Comparison of ENCODE assay signal across 1 cellular context in the genomic region with DNA sequence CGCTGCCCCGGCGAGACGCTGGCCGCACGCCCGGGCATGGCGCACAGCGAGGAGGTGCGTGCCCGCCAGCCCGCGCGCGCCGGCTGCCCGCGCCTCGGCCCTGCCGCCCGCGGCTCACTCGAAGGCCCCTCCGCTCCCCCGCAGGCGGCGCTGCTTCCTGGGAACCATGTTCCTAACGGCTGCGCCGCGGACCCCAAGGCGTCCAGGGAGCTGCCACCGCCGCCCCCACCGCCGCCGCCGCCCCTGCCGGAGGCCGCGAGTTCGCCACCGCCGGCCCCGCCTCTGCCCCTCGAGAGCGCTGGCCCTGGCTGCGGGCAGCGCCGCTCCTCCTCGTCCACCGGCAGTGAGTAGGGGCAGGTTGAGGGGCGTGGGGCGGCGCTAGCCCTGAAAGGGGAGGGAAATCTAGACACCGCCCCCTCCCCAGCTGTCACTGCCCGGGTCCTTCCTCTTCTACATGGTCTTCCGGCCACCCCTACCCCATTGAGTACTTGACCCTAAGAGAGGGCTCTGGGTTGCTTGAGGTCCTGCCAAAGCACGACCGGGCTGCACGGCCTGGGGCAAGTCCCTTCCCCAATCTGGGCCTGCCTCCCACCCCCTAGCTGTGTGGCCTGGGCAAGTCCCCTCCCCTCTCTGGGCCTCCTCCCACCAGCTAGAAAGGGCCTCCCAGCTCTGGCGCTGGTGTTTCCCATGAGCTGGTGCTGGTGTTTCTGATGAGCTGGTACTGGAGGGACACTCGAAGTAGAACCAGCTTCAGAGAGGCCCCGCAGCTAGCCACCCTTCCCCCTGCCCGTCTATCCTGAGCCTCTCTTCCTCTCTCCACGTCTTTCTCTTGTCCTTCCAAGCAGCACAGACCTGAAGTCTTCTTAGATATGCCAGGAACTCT.
TF ChIP-seq lines count a peak whose summit lies in the region.

No MANE protein-coding gene starts in this region.

TF ChIP-seq in HepG2, 621 proteins besides CTCF, POLR2A, EP300 and RAD21 (continued from another document and continues in another):
- TF ChIP-seq ZNF264 (CRISPR knock-in tag; IDR thresholded peaks at IDR 0.05), result 0 out of 2 replicates have a peak, but pooled peaks have one; percentile 47
- TF ChIP-seq ZBTB8A (CRISPR knock-in tag; IDR thresholded peaks at IDR 0.05; ENCODE audit: borderline replicate concordance, low read depth), result no peak
- TF ChIP-seq, protein P1, sequence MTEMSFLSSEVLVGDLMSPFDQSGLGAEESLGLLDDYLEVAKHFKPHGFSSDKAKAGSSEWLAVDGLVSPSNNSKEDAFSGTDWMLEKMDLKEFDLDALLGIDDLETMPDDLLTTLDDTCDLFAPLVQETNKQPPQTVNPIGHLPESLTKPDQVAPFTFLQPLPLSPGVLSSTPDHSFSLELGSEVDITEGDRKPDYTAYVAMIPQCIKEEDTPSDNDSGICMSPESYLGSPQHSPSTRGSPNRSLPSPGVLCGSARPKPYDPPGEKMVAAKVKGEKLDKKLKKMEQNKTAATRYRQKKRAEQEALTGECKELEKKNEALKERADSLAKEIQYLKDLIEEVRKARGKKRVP (CRISPR knock-in tag; IDR thresholded peaks at IDR 0.05), result no peak
- TF ChIP-seq ONECUT2 (CRISPR knock-in tag; IDR thresholded peaks at IDR 0.05), result no peak
- TF ChIP-seq, protein P2, sequence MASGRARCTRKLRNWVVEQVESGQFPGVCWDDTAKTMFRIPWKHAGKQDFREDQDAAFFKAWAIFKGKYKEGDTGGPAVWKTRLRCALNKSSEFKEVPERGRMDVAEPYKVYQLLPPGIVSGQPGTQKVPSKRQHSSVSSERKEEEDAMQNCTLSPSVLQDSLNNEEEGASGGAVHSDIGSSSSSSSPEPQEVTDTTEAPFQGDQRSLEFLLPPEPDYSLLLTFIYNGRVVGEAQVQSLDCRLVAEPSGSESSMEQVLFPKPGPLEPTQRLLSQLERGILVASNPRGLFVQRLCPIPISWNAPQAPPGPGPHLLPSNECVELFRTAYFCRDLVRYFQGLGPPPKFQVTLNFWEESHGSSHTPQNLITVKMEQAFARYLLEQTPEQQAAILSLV (CRISPR knock-in tag; IDR thresholded peaks at IDR 0.05; ENCODE audit: borderline replicate concordance), result peak; percentile 19; the same call in 1 of the 2 replicates
- TF ChIP-seq EHMT2 (IDR thresholded peaks at IDR 0.05; ENCODE audit: borderline replicate concordance, low read depth, low read length), result no peak
- TF ChIP-seq TCF7 (IDR thresholded peaks at IDR 0.05; ENCODE audit: low read depth), result no peak
- TF ChIP-seq, protein P3, sequence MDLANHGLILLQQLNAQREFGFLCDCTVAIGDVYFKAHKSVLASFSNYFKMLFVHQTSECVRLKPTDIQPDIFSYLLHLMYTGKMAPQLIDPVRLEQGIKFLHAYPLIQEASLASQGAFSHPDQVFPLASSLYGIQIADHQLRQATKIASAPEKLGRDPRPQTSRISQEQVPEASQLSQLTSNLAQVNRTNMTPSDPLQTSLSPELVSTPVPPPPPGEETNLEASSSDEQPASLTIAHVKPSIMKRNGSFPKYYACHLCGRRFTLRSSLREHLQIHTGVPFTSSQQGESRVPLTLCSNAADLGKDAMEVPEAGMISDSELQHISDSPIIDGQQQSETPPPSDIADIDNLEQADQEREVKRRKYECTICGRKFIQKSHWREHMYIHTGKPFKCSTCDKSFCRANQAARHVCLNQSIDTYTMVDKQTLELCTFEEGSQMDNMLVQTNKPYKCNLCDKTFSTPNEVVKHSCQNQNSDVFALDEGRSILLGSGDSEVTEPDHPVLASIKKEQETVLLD (CRISPR knock-in tag; IDR thresholded peaks at IDR 0.05; ENCODE audit: low read depth), result no peak
- TF ChIP-seq ZNF230 (CRISPR knock-in tag; IDR thresholded peaks at IDR 0.05), result no peak
- TF ChIP-seq ZNF24 (IDR thresholded peaks at IDR 0.05), result no peak
- no peak for TF ChIP-seq BORCS8-MEF2B (CRISPR knock-in tag; IDR thresholded peaks at IDR 0.05)
- TF ChIP-seq, protein P4, sequence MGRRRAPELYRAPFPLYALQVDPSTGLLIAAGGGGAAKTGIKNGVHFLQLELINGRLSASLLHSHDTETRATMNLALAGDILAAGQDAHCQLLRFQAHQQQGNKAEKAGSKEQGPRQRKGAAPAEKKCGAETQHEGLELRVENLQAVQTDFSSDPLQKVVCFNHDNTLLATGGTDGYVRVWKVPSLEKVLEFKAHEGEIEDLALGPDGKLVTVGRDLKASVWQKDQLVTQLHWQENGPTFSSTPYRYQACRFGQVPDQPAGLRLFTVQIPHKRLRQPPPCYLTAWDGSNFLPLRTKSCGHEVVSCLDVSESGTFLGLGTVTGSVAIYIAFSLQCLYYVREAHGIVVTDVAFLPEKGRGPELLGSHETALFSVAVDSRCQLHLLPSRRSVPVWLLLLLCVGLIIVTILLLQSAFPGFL (CRISPR knock-in tag; IDR thresholded peaks at IDR 0.05), result no peak
- TF ChIP-seq KLF11 (CRISPR knock-in tag; IDR thresholded peaks at IDR 0.05), result no peak
- TF ChIP-seq DR1 (CRISPR knock-in tag; IDR thresholded peaks at IDR 0.05), result no peak
- TF ChIP-seq, protein P5, sequence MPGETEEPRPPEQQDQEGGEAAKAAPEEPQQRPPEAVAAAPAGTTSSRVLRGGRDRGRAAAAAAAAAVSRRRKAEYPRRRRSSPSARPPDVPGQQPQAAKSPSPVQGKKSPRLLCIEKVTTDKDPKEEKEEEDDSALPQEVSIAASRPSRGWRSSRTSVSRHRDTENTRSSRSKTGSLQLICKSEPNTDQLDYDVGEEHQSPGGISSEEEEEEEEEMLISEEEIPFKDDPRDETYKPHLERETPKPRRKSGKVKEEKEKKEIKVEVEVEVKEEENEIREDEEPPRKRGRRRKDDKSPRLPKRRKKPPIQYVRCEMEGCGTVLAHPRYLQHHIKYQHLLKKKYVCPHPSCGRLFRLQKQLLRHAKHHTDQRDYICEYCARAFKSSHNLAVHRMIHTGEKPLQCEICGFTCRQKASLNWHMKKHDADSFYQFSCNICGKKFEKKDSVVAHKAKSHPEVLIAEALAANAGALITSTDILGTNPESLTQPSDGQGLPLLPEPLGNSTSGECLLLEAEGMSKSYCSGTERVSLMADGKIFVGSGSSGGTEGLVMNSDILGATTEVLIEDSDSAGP (CRISPR knock-in tag; IDR thresholded peaks at IDR 0.05; ENCODE audit: borderline replicate concordance), result no peak
- TF ChIP-seq, protein P6, sequence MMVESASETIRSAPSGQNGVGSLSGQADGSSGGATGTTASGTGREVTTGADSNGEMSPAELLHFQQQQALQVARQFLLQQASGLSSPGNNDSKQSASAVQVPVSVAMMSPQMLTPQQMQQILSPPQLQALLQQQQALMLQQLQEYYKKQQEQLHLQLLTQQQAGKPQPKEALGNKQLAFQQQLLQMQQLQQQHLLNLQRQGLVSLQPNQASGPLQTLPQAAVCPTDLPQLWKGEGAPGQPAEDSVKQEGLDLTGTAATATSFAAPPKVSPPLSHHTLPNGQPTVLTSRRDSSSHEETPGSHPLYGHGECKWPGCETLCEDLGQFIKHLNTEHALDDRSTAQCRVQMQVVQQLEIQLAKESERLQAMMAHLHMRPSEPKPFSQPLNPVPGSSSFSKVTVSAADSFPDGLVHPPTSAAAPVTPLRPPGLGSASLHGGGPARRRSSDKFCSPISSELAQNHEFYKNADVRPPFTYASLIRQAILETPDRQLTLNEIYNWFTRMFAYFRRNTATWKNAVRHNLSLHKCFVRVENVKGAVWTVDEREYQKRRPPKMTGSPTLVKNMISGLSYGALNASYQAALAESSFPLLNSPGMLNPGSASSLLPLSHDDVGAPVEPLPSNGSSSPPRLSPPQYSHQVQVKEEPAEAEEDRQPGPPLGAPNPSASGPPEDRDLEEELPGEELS (CRISPR knock-in tag; IDR thresholded peaks at IDR 0.05), result no peak
- no peak for TF ChIP-seq ADNP (CRISPR knock-in tag; IDR thresholded peaks at IDR 0.05)
- TF ChIP-seq, protein P7, sequence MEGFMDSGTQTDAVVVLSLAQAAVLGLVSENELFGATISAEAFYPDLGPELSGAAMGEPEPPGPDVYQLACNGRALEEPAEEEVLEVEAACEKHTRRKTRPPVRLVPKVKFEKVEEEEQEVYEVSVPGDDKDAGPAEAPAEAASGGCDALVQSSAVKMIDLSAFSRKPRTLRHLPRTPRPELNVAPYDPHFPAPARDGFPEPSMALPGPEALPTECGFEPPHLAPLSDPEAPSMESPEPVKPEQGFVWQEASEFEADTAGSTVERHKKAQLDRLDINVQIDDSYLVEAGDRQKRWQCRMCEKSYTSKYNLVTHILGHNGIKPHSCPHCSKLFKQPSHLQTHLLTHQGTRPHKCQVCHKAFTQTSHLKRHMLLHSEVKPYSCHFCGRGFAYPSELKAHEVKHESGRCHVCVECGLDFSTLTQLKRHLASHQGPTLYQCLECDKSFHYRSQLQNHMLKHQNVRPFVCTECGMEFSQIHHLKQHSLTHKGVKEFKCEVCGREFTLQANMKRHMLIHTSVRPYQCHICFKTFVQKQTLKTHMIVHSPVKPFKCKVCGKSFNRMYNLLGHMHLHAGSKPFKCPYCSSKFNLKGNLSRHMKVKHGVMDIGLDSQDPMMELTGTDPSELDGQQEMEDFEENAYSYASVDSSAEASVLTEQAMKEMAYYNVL (CRISPR knock-in tag; IDR thresholded peaks at IDR 0.05; ENCODE audit: borderline replicate concordance), result no peak
- TF ChIP-seq, protein P8, sequence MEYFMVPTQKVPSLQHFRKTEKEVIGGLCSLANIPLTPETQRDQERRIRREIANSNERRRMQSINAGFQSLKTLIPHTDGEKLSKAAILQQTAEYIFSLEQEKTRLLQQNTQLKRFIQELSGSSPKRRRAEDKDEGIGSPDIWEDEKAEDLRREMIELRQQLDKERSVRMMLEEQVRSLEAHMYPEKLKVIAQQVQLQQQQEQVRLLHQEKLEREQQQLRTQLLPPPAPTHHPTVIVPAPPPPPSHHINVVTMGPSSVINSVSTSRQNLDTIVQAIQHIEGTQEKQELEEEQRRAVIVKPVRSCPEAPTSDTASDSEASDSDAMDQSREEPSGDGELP (IDR thresholded peaks at IDR 0.05; ENCODE audit: borderline replicate concordance, low read depth), result peak; percentile 14; the same call in 1 of the 2 replicates
- peak; percentile 52; the same call in 1 of the 2 replicates for TF ChIP-seq ZBTB7A (CRISPR knock-in tag; IDR thresholded peaks at IDR 0.05)
- TF ChIP-seq JUNB (CRISPR knock-in tag; IDR thresholded peaks at IDR 0.05; ENCODE audit: borderline replicate concordance), result no peak
- TF ChIP-seq CENPT (CRISPR knock-in tag; IDR thresholded peaks at IDR 0.05; ENCODE audit: low read depth), result no peak
- TF ChIP-seq RFX3 (CRISPR knock-in tag; IDR thresholded peaks at IDR 0.05), result no peak
- TF ChIP-seq ZNF563 (CRISPR knock-in tag; IDR thresholded peaks at IDR 0.05), result no peak
- TF ChIP-seq, protein P9, sequence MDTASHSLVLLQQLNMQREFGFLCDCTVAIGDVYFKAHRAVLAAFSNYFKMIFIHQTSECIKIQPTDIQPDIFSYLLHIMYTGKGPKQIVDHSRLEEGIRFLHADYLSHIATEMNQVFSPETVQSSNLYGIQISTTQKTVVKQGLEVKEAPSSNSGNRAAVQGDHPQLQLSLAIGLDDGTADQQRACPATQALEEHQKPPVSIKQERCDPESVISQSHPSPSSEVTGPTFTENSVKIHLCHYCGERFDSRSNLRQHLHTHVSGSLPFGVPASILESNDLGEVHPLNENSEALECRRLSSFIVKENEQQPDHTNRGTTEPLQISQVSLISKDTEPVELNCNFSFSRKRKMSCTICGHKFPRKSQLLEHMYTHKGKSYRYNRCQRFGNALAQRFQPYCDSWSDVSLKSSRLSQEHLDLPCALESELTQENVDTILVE (CRISPR knock-in tag; IDR thresholded peaks at IDR 0.05), result no peak
- TF ChIP-seq ZNF619 (CRISPR knock-in tag; IDR thresholded peaks at IDR 0.05), result 0 out of 2 replicates have a peak, but pooled peaks have one; percentile 4
- no peak for TF ChIP-seq ZNF451 (CRISPR knock-in tag; IDR thresholded peaks at IDR 0.05)
- peak; percentile 98 for TF ChIP-seq ZNF768 (CRISPR knock-in tag; IDR thresholded peaks at IDR 0.05)
- TF ChIP-seq GFI1 (CRISPR knock-in tag; IDR thresholded peaks at IDR 0.05; ENCODE audit: borderline replicate concordance), result no peak; the same call in 1 of the 2 replicates
- peak; percentile 21; the same call in 1 of the 2 replicates for TF ChIP-seq EEA1 (CRISPR knock-in tag; IDR thresholded peaks at IDR 0.05; ENCODE audit: borderline replicate concordance)
- no peak for TF ChIP-seq ZC3H4 (CRISPR knock-in tag; IDR thresholded peaks at IDR 0.05; ENCODE audit: borderline replicate concordance)
- no peak for TF ChIP-seq HNRNPUL1 (IDR thresholded peaks at IDR 0.05; ENCODE audit: low read depth, low read length)
- no peak for TF ChIP-seq ZNF20 (CRISPR knock-in tag; IDR thresholded peaks at IDR 0.05)
- TF ChIP-seq AKAP8 (CRISPR knock-in tag; IDR thresholded peaks at IDR 0.05), result peak; percentile 21; the same call in 1 of the 2 replicates
- no peak for TF ChIP-seq ZFP36L1 (CRISPR knock-in tag; IDR thresholded peaks at IDR 0.05)
- TF ChIP-seq, protein P10, sequence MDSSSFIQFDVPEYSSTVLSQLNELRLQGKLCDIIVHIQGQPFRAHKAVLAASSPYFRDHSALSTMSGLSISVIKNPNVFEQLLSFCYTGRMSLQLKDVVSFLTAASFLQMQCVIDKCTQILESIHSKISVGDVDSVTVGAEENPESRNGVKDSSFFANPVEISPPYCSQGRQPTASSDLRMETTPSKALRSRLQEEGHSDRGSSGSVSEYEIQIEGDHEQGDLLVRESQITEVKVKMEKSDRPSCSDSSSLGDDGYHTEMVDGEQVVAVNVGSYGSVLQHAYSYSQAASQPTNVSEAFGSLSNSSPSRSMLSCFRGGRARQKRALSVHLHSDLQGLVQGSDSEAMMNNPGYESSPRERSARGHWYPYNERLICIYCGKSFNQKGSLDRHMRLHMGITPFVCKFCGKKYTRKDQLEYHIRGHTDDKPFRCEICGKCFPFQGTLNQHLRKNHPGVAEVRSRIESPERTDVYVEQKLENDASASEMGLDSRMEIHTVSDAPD (CRISPR knock-in tag; IDR thresholded peaks at IDR 0.05), result 0 out of 2 replicates have a peak, but pooled peaks have one; percentile 55
- TF ChIP-seq, protein P11, sequence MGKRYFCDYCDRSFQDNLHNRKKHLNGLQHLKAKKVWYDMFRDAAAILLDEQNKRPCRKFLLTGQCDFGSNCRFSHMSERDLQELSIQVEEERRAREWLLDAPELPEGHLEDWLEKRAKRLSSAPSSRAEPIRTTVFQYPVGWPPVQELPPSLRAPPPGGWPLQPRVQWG (CRISPR knock-in tag; IDR thresholded peaks at IDR 0.05; ENCODE audit: borderline replicate concordance, low read depth), result no peak
- TF ChIP-seq ZNF232 (CRISPR knock-in tag; IDR thresholded peaks at IDR 0.05; ENCODE audit: borderline replicate concordance), result 0 out of 2 replicates have a peak, but pooled peaks have one; percentile 31
- no peak for TF ChIP-seq ZSCAN21 (CRISPR knock-in tag; IDR thresholded peaks at IDR 0.05; ENCODE audit: borderline replicate concordance)
- no peak for TF ChIP-seq KDM4B (CRISPR knock-in tag; IDR thresholded peaks at IDR 0.05)
- TF ChIP-seq, protein P12, sequence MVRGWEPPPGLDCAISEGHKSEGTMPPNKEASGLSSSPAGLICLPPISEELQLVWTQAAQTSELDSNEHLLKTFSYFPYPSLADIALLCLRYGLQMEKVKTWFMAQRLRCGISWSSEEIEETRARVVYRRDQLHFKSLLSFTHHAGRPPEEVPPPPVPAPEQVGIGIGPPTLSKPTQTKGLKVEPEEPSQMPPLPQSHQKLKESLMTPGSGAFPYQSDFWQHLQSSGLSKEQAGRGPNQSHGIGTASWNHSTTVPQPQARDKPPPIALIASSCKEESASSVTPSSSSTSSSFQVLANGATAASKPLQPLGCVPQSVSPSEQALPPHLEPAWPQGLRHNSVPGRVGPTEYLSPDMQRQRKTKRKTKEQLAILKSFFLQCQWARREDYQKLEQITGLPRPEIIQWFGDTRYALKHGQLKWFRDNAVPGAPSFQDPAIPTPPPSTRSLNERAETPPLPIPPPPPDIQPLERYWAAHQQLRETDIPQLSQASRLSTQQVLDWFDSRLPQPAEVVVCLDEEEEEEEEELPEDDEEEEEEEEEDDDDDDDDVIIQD (CRISPR knock-in tag; IDR thresholded peaks at IDR 0.05; ENCODE audit: low read depth), result no peak
- no peak for TF ChIP-seq ZNF839 (CRISPR knock-in tag; IDR thresholded peaks at IDR 0.05; ENCODE audit: borderline replicate concordance)
- TF ChIP-seq ZNF234 (CRISPR knock-in tag; conservative IDR thresholded peaks at IDR 0.05), result no peak
- TF ChIP-seq ZNF570 (CRISPR knock-in tag; IDR thresholded peaks at IDR 0.05; ENCODE audit: borderline replicate concordance), result no peak
- no peak for TF ChIP-seq U2AF2 (IDR thresholded peaks at IDR 0.05; ENCODE audit: low read depth, low read length)
- TF ChIP-seq CHD4 (IDR thresholded peaks at IDR 0.05; ENCODE audit: borderline replicate concordance, low read length), result no peak
